ENCODE assay signal across 32 cellular contexts in the genomic region with DNA sequence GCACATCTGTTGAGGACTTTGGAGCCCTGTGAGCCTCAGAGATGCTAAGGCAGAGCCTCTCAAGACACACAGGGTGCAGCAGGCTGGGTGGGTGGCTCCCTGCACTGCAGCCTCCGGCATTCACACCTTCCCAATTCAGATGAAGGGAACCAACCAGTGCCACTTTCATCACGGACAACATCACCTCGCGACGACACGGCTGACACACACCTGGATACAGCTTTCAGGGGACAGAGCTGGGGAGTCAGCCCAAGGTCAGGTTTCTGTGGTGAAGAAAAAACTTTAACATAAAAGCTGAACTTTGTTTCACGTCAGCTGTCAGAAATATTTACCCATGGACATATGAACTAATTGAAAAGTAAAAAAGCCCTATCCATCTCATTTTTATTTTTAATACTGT.
"Had no signal": no experiment of that assay in that cellular context is flagged by ENCODE, and none has a peak within 500 bp of the region (broad histone marks: within the 10 kb centered on the region; RNA-seq: fewer than 3 reads in every experiment).

No MANE protein-coding gene starts in this region.

- H3K4me1 ChIP-seq: adrenal gland had no signal

- FAIRE-seq: astrocyte, bronchial epithelial cell, TTC549 had no signal

- H3K9me3 ChIP-seq: adrenal gland had no signal

- H3K27ac ChIP-seq: adrenal gland, cardiac muscle cell, WERI-Rb-1 had no signal

- H3K36me3 ChIP-seq: adrenal gland, cardiac muscle cell, WERI-Rb-1 had no signal

- H3K4me3 ChIP-seq: adrenal gland, cardiac muscle cell had no signal

- DNase-seq: activated CD4-positive, alpha-beta memory T cell treated with anti-CD3 and anti-CD28 coated beads, Interleukin-2, amount 10 ng/mL, durations not matched to agents 7 days and 5 days; activated CD4-positive, alpha-beta T cell treated with anti-CD3 and anti-CD28 coated beads for 1 hour; activated CD4-positive, alpha-beta T cell treated with anti-CD3 and anti-CD28 coated beads for 36 hours; activated CD4-positive, alpha-beta T cell treated with anti-CD3 and anti-CD28 coated beads for 48 hours; activated CD4-positive, alpha-beta T cell treated with anti-CD3 and anti-CD28 coated beads, Interleukin-2, amount 10 ng/mL, durations not matched to agents 7 days and 5 days; activated CD4-positive, alpha-beta T cell treated with anti-CD3 and anti-CD28 coated beads, Interleukin-2, amount 50 U/mL, for 48 hours; activated CD4-positive, CD25-positive, alpha-beta regulatory T cell; activated CD8-positive, alpha-beta memory T cell treated with anti-CD3 and anti-CD28 coated beads for 24 hours; activated CD8-positive, alpha-beta memory T cell treated with anti-CD3 and anti-CD28 coated beads, Interleukin-2, amount 10 ng/mL, durations not matched to agents 7 days and 5 days; activated CD8-positive, alpha-beta memory T cell treated with anti-CD3 and anti-CD28 coated beads, Interleukin-2, amount 50 U/mL, for 48 hours; activated CD8-positive, alpha-beta T cell treated with anti-CD3 and anti-CD28 coated beads, Interleukin-2, amount 10 ng/mL, durations not matched to agents 7 days and 5 days; activated effector memory CD4-positive, alpha-beta T cell treated with anti-CD3 and anti-CD28 coated beads, Interleukin-2, amount 50 U/mL, for 16 hours; activated gamma-delta T cell treated with Interleukin-2 at 50 U/mL for 16 hours; activated naive CD4-positive, alpha-beta T cell; activated naive CD4-positive, alpha-beta T cell treated with anti-CD3 and anti-CD28 coated beads for 36 hours; activated naive CD4-positive, alpha-beta T cell treated with anti-CD3 and anti-CD28 coated beads, Interleukin-2, amount 50 U/mL, for 16 hours; activated naive CD8-positive, alpha-beta T cell treated with anti-CD3 and anti-CD28 coated beads for 36 hours; activated T-cell treated with anti-CD3 and anti-CD28 coated beads, Interleukin-2, amount 50 U/mL, for 24 hours; activated T-cell treated with anti-CD3 and anti-CD28 coated beads, Interleukin-2, amount 50 U/mL, for 48 hours; adrenal gland; amniotic stem cell; aorta; caudate nucleus; cerebellar nuclear complex; T-helper 1 cell; T-helper 2 cell; T-helper 9 cell; WERI-Rb-1 had no signal
